1 cellular context compared by ENCODE assay signal in genomic region chr16:85664580-85665372, GRCh38.
TF ChIP-seq lines count a peak whose summit lies in the region.

No MANE protein-coding gene starts in this region.

TF ChIP-seq in K562, 482 proteins besides CTCF, POLR2A, EP300 and RAD21:
- TF ChIP-seq CCNT2 (IDR thresholded peaks at IDR 0.05; ENCODE audit: borderline replicate concordance, extremely low read depth, insufficient read length, low read depth, low read length) (no peak), LCOR (CRISPR knock-in tag; IDR thresholded peaks at IDR 0.05) (no peak), RERE (CRISPR knock-in tag; IDR thresholded peaks at IDR 0.05; ENCODE audit: borderline replicate concordance) (no peak), BRF1 (IDR thresholded peaks at IDR 0.05; ENCODE audit: borderline replicate concordance, extremely low read depth, insufficient read length) (no peak), E2F5 (CRISPR knock-in tag; IDR thresholded peaks at IDR 0.05) (no peak)
